Comparison of ENCODE assay signal across 1 cellular context in the genomic region with DNA sequence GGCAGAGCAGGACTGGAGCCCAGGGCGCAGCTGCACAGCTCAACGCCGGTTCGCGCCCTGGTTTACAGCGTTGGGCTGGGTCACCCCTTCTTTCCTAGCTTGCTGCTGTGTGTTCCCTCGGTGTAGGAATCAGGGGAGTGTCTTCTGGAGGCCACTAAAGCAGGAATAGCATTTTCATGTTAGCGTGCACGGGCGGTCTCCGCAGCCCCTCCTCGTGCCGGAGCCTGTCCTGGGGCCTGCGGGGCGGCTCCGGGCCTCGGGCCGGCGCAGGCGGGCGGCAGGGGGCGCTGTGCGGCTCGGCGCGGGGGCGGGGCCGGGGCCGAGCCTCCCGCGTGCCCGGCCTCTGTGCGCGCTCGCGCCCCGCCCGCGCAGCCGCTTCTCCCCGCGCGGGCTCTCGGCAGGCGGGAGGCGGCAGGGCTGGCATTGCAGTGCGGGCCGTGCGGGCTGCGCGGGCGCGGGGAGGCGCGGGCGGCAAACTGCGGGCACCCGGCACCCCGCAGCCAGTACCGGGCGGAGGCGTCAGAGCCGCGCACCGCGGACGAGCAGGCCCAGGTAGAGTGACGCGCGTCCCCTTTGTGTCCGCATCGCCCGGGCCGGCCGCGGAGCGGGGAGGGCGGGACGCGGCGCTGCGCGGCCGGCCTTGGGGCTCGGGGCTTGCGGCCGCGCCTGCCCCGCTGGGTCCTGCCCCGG.
TF ChIP-seq lines count a peak whose summit lies in the region.

A gene with protein sequence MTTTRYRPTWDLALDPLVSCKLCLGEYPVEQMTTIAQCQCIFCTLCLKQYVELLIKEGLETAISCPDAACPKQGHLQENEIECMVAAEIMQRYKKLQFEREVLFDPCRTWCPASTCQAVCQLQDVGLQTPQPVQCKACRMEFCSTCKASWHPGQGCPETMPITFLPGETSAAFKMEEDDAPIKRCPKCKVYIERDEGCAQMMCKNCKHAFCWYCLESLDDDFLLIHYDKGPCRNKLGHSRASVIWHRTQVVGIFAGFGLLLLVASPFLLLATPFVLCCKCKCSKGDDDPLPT (plus strand): TSS at position 342 of the 690 bp plus-strand sequence. CDS start 79,515 bp downstream, outside the sequence.

TF ChIP-seq in HepG2, 621 proteins besides CTCF, POLR2A, EP300 and RAD21 (continued from another document):
- no peak for TF ChIP-seq HNF4A (CRISPR knock-in tag; IDR thresholded peaks at IDR 0.05)
- no peak for TF ChIP-seq IKZF4 (CRISPR knock-in tag; IDR thresholded peaks at IDR 0.05; ENCODE audit: borderline replicate concordance, low read depth, not compliant biosample characterization)
- TF ChIP-seq, protein P1, sequence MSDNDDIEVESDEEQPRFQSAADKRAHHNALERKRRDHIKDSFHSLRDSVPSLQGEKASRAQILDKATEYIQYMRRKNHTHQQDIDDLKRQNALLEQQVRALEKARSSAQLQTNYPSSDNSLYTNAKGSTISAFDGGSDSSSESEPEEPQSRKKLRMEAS (IDR thresholded peaks at IDR 0.05) = peak; percentile 78
- TF ChIP-seq KMT2A (CRISPR knock-in tag; IDR thresholded peaks at IDR 0.05) = no peak
- peak; percentile 68 for TF ChIP-seq RBFOX2 (IDR thresholded peaks at IDR 0.05; ENCODE audit: low read depth, low read length)
- no peak for TF ChIP-seq MTA1 (CRISPR knock-in tag; IDR thresholded peaks at IDR 0.05; ENCODE audit: borderline replicate concordance)
- peak; percentile 72 for TF ChIP-seq ZSCAN21 (CRISPR knock-in tag; IDR thresholded peaks at IDR 0.05; ENCODE audit: borderline replicate concordance)
- TF ChIP-seq MEIS2 (CRISPR knock-in tag; IDR thresholded peaks at IDR 0.05) = peak; percentile 37; the same call in 1 of the 2 replicates
- TF ChIP-seq ZNF549 (CRISPR knock-in tag; IDR thresholded peaks at IDR 0.05) = no peak
- TF ChIP-seq ZNF121 (CRISPR knock-in tag; IDR thresholded peaks at IDR 0.05) = peak; percentile 84
- peak; percentile 49; the same call in 1 of the 2 replicates for TF ChIP-seq MYC (CRISPR knock-in tag; IDR thresholded peaks at IDR 0.05; ENCODE audit: borderline replicate concordance)
- TF ChIP-seq, protein P2, sequence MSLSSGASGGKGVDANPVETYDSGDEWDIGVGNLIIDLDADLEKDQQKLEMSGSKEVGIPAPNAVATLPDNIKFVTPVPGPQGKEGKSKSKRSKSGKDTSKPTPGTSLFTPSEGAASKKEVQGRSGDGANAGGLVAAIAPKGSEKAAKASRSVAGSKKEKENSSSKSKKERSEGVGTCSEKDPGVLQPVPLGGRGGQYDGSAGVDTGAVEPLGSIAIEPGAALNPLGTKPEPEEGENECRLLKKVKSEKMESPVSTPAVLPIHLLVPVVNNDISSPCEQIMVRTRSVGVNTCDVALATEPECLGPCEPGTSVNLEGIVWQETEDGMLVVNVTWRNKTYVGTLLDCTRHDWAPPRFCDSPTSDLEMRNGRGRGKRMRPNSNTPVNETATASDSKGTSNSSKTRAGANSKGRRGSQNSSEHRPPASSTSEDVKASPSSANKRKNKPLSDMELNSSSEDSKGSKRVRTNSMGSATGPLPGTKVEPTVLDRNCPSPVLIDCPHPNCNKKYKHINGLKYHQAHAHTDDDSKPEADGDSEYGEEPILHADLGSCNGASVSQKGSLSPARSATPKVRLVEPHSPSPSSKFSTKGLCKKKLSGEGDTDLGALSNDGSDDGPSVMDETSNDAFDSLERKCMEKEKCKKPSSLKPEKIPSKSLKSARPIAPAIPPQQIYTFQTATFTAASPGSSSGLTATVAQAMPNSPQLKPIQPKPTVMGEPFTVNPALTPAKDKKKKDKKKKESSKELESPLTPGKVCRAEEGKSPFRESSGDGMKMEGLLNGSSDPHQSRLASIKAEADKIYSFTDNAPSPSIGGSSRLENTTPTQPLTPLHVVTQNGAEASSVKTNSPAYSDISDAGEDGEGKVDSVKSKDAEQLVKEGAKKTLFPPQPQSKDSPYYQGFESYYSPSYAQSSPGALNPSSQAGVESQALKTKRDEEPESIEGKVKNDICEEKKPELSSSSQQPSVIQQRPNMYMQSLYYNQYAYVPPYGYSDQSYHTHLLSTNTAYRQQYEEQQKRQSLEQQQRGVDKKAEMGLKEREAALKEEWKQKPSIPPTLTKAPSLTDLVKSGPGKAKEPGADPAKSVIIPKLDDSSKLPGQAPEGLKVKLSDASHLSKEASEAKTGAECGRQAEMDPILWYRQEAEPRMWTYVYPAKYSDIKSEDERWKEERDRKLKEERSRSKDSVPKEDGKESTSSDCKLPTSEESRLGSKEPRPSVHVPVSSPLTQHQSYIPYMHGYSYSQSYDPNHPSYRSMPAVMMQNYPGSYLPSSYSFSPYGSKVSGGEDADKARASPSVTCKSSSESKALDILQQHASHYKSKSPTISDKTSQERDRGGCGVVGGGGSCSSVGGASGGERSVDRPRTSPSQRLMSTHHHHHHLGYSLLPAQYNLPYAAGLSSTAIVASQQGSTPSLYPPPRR (CRISPR knock-in tag; IDR thresholded peaks at IDR 0.05; ENCODE audit: borderline replicate concordance) = no peak
- TF ChIP-seq ZNF766 (CRISPR knock-in tag; IDR thresholded peaks at IDR 0.05; ENCODE audit: borderline replicate concordance) = peak; percentile 14; the same call in 1 of the 2 replicates
- TF ChIP-seq KDM6A (CRISPR knock-in tag; IDR thresholded peaks at IDR 0.05; ENCODE audit: low read depth) = no peak
- TF ChIP-seq, protein P3, sequence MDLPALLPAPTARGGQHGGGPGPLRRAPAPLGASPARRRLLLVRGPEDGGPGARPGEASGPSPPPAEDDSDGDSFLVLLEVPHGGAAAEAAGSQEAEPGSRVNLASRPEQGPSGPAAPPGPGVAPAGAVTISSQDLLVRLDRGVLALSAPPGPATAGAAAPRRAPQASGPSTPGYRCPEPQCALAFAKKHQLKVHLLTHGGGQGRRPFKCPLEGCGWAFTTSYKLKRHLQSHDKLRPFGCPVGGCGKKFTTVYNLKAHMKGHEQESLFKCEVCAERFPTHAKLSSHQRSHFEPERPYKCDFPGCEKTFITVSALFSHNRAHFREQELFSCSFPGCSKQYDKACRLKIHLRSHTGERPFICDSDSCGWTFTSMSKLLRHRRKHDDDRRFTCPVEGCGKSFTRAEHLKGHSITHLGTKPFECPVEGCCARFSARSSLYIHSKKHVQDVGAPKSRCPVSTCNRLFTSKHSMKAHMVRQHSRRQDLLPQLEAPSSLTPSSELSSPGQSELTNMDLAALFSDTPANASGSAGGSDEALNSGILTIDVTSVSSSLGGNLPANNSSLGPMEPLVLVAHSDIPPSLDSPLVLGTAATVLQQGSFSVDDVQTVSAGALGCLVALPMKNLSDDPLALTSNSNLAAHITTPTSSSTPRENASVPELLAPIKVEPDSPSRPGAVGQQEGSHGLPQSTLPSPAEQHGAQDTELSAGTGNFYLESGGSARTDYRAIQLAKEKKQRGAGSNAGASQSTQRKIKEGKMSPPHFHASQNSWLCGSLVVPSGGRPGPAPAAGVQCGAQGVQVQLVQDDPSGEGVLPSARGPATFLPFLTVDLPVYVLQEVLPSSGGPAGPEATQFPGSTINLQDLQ (CRISPR knock-in tag; IDR thresholded peaks at IDR 0.05) = 0 out of 2 replicates have a peak, but pooled peaks have one; percentile 59
- TF ChIP-seq, protein P4, sequence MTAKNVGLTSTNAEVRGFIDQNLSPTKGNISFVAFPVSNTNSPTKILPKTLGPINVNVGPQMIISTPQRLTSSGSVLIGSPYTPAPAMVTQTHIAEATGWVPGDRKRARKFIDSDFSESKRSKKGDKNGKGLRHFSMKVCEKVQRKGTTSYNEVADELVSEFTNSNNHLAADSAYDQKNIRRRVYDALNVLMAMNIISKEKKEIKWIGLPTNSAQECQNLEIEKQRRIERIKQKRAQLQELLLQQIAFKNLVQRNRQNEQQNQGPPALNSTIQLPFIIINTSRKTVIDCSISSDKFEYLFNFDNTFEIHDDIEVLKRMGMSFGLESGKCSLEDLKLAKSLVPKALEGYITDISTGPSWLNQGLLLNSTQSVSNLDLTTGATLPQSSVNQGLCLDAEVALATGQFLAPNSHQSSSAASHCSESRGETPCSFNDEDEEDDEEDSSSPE (CRISPR knock-in tag; IDR thresholded peaks at IDR 0.05) = peak; percentile 41; the same call in 1 of the 2 replicates
- TF ChIP-seq SPEN (CRISPR knock-in tag; IDR thresholded peaks at IDR 0.05; ENCODE audit: low read depth) = peak; percentile 35; the same call in 1 of the 2 replicates
- TF ChIP-seq, protein P5, sequence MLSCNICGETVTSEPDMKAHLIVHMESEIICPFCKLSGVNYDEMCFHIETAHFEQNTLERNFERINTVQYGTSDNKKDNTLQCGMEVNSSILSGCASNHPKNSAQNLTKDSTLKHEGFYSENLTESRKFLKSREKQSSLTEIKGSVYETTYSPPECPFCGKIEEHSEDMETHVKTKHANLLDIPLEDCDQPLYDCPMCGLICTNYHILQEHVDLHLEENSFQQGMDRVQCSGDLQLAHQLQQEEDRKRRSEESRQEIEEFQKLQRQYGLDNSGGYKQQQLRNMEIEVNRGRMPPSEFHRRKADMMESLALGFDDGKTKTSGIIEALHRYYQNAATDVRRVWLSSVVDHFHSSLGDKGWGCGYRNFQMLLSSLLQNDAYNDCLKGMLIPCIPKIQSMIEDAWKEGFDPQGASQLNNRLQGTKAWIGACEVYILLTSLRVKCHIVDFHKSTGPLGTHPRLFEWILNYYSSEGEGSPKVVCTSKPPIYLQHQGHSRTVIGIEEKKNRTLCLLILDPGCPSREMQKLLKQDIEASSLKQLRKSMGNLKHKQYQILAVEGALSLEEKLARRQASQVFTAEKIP (CRISPR knock-in tag; IDR thresholded peaks at IDR 0.05; ENCODE audit: borderline replicate concordance) = no peak
- no peak for TF ChIP-seq HOXD1 (CRISPR knock-in tag; IDR thresholded peaks at IDR 0.05)
- peak; percentile 59; the same call in 1 of the 2 replicates for TF ChIP-seq ZNF333 (CRISPR knock-in tag; IDR thresholded peaks at IDR 0.05; ENCODE audit: borderline replicate concordance)
- 0 out of 2 replicates have a peak, but pooled peaks have one; percentile 25 for TF ChIP-seq EED (CRISPR knock-in tag; IDR thresholded peaks at IDR 0.05)
- 0 out of 2 replicates have a peak, but pooled peaks have one; percentile 16 for TF ChIP-seq ZNF451 (CRISPR knock-in tag; IDR thresholded peaks at IDR 0.05)
- peak; percentile 60; the same call in 1 of the 2 replicates for TF ChIP-seq ATF7-NPFF (CRISPR knock-in tag; IDR thresholded peaks at IDR 0.05; ENCODE audit: low read depth)
- no peak for TF ChIP-seq JARID2 (CRISPR knock-in tag; IDR thresholded peaks at IDR 0.05; ENCODE audit: insufficient replicate concordance)
- TF ChIP-seq NONO (IDR thresholded peaks at IDR 0.05) = no peak
- 0 out of 2 replicates have a peak, but pooled peaks have one; percentile 38 for TF ChIP-seq NONO (CRISPR knock-in tag; conservative IDR thresholded peaks at IDR 0.05)
- TF ChIP-seq CBX2 (IDR thresholded peaks at IDR 0.05; ENCODE audit: low read depth, low read length) = no peak
- TF ChIP-seq CBX2 (CRISPR knock-in tag; IDR thresholded peaks at IDR 0.05; ENCODE audit: low read depth) = no peak
- TF ChIP-seq SRY (CRISPR knock-in tag; IDR thresholded peaks at IDR 0.05) = peak; percentile 67; the same call in 1 of the 2 replicates
- peak; percentile 42; the same call in 1 of the 2 replicates for TF ChIP-seq HES4 (CRISPR knock-in tag; IDR thresholded peaks at IDR 0.05; ENCODE audit: borderline replicate concordance)
- 0 out of 2 replicates have a peak, but pooled peaks have one; percentile 40 for TF ChIP-seq NRL (CRISPR knock-in tag; IDR thresholded peaks at IDR 0.05; ENCODE audit: borderline replicate concordance)
- peak; percentile 28; the same call in 1 of the 2 replicates for TF ChIP-seq ZNF768 (CRISPR knock-in tag; IDR thresholded peaks at IDR 0.05)
